In the genomic region with DNA sequence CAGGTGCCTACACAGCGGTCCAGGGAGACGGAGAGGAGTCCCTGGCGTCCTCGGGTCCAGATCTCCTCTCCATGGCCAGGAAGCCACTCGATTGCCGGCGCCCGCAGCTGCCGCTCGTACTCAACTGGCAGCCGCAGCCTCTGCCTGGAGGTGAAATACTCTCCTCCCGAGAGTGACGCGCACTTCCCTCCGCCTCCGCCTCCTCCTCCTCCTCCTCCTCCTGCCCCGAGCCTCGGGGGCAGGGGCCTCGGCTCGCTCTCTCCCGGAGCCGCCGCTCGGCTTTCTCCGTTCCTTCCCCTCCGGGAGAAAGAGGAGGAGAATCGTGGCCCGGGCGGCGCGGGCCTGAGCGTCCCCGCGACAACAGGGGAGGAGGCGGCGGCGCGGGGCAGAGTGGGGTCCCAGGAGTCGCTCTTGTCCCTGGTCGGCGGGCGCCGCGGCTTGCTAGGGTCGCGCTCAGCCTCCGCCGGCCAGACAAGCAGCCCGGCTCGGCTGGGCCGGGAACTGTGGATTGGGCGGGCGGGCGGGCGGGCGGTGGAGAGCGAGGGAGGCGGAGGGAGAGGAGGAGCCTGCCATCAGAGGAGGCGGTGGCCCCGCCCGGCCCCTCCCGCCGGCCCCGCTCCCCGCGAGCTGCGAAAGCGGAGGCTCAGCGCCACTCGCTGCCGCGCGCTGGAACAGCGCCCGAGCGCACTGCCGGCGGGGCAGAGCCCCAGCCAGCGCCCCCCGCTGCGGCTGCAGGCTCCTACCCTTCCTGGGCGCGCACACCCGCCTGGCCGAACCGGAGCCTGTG, we compare ENCODE assay signal across 8 cellular contexts. TPM values are rescaled to one million over a fixed set of nuclear protein-coding genes. Genes with fewer than 3 reads are reported as not detected.
A peak's percentile ranks its signal among the peaks of the same experiment; 100 is the strongest.
DNase-seq lines count a peak whose midpoint lies in the region; ATAC-seq and TF ChIP-seq lines count a peak whose summit lies in the region.

A gene with protein sequence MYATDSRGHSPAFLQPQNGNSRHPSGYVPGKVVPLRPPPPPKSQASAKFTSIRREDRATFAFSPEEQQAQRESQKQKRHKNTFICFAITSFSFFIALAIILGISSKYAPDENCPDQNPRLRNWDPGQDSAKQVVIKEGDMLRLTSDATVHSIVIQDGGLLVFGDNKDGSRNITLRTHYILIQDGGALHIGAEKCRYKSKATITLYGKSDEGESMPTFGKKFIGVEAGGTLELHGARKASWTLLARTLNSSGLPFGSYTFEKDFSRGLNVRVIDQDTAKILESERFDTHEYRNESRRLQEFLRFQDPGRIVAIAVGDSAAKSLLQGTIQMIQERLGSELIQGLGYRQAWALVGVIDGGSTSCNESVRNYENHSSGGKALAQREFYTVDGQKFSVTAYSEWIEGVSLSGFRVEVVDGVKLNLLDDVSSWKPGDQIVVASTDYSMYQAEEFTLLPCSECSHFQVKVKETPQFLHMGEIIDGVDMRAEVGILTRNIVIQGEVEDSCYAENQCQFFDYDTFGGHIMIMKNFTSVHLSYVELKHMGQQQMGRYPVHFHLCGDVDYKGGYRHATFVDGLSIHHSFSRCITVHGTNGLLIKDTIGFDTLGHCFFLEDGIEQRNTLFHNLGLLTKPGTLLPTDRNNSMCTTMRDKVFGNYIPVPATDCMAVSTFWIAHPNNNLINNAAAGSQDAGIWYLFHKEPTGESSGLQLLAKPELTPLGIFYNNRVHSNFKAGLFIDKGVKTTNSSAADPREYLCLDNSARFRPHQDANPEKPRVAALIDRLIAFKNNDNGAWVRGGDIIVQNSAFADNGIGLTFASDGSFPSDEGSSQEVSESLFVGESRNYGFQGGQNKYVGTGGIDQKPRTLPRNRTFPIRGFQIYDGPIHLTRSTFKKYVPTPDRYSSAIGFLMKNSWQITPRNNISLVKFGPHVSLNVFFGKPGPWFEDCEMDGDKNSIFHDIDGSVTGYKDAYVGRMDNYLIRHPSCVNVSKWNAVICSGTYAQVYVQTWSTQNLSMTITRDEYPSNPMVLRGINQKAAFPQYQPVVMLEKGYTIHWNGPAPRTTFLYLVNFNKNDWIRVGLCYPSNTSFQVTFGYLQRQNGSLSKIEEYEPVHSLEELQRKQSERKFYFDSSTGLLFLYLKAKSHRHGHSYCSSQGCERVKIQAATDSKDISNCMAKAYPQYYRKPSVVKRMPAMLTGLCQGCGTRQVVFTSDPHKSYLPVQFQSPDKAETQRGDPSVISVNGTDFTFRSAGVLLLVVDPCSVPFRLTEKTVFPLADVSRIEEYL (N-terminal part only) (minus strand): TSS at position 126 of the 787 bp plus-strand sequence. CDS start 18,140 bp downstream, outside the sequence.

- peak within 1 kb of the TSS; percentile 94 to 98 (median 96) for H3K27ac ChIP-seq in esophagus muscularis mucosa (replicated peaks in 1 of 4)

- H3K27ac Mint-ChIP-seq in activated T-cell treated with anti-CD3 and anti-CD28 coated beads, Interleukin-2, amount 50 U/mL, for 72 hours = peak within 1 kb of the TSS; percentile 97

- no peaks in the 10 kb centered on the region for H3K9me3 Mint-ChIP-seq in activated T-cell treated with anti-CD3 and anti-CD28 coated beads, Interleukin-2, amount 50 U/mL, for 72 hours

- H3K36me3 Mint-ChIP-seq in activated T-cell treated with anti-CD3 and anti-CD28 coated beads, Interleukin-2, amount 50 U/mL, for 72 hours (ENCODE audit: insufficient read depth in 2 of 2) = peaks cover 7 to 11% of the 10 kb centered on the region in 2 donors

- no peaks in the 10 kb centered on the region for H3K36me3 ChIP-seq in esophagus muscularis mucosa

- TF ChIP-seq CTCF in esophagus muscularis mucosa (IDR thresholded peaks at IDR 0.05) = peak; percentile 37 to 56 (median 51)

- peaks cover 41% of the 10 kb centered on the region for H3K4me1 Mint-ChIP-seq in activated T-cell treated with anti-CD3 and anti-CD28 coated beads, Interleukin-2, amount 50 U/mL, for 72 hours (ENCODE audit: low read depth)

- no peak for TF ChIP-seq EP300 in esophagus muscularis mucosa (IDR thresholded peaks at IDR 0.05)

- peaks cover 19 to 52% (median 51%) of the 10 kb centered on the region in 4 donors for H3K4me1 ChIP-seq in esophagus muscularis mucosa

- peak within 1 kb of the TSS; percentile 66 to 83 (median 76) for H3K4me3 ChIP-seq in esophagus muscularis mucosa

- no peaks in the 10 kb centered on the region for H3K9me3 ChIP-seq in esophagus muscularis mucosa

- intact Hi-C loops in esophagus muscularis mucosa (cut with DNase I) = loop anchor here (5.0 to 10.0 kb wide), 3 partner anchors 46 to 161 kb away; no protein-coding TSS in a partner anchor

- DNase-seq in DMS53 (lab: John Stamatoyannopoulos, UW) = peak; percentile 93
- peak; percentile 70 for DNase-seq in HuH-7.5 (ENCODE audit: low spot score)
- DNase-seq in activated T-cell treated with anti-CD3 and anti-CD28 coated beads, Interleukin-2, amount 50 U/mL, for 72 hours = peak; percentile 92 to 93
- DNase-seq in esophagus muscularis mucosa (ENCODE audit: extremely low spot score) = peak; percentile 96
- DNase-seq in myocyte (ENCODE audit: low read depth) = peak; percentile 93
- DNase-seq in stimulated activated CD8-positive, alpha-beta memory T cell treated with anti-CD3 and anti-CD28 coated beads, Interleukin-7, amount 100 ng/mL, for 48 hours (ENCODE audit: extremely low read depth in 1 of 2, low read depth in 1 of 2) = peak; percentile 80 to 85

- no peaks in the 10 kb centered on the region for H3K27me3 ChIP-seq in esophagus muscularis mucosa

- H3K27me3 Mint-ChIP-seq in activated T-cell treated with anti-CD3 and anti-CD28 coated beads, Interleukin-2, amount 50 U/mL, for 72 hours (ENCODE audit: low read depth) = no peaks in the 10 kb centered on the region

- ATAC-seq in GM21526 (IDR thresholded peaks at IDR 0.05; ENCODE audit: low FRiP score, unreplicated experiment) = peak; percentile 83
- peak; percentile 80 to 81 for ATAC-seq in activated T-cell treated with anti-CD3 and anti-CD28 coated beads, Interleukin-2, amount 50 U/mL, for 72 hours (replicated peaks in 1 of 2)

- 0% methylated on average over 11 of the region's 86 CpGs for WGBS in esophagus muscularis mucosa

- peak within 1 kb of the TSS; percentile 95 to 97 for H3K4me3 Mint-ChIP-seq in activated T-cell treated with anti-CD3 and anti-CD28 coated beads, Interleukin-2, amount 50 U/mL, for 72 hours

- peak; percentile 44 for TF ChIP-seq POLR2A in esophagus muscularis mucosa (IDR thresholded peaks at IDR 0.05; ENCODE audit: low read depth)

TF ChIP-seq in PFSK-1, 5 proteins besides CTCF, POLR2A, EP300 and RAD21:
- TF ChIP-seq SIN3A (IDR thresholded peaks at IDR 0.05; ENCODE audit: borderline replicate concordance, insufficient read depth, low read length) (peak; percentile 40; the same call in 1 of the 2 replicates), TAF1 (IDR thresholded peaks at IDR 0.05; ENCODE audit: borderline replicate concordance, insufficient read depth, low read length) (peak; percentile 91), FOXP2 (optimal IDR thresholded peaks at IDR 0.05; ENCODE audit: borderline replicate concordance, extremely low read depth, extremely low read length, insufficient read depth) (no peak), REST (IDR thresholded peaks at IDR 0.05; ENCODE audit: insufficient read depth in 1 of 2, low read depth in 2 of 2, low read length in 2 of 2) (0 out of 4 replicates have a peak, but pooled peaks of 1 of the 2 experiments have one; percentile 10), POLR2AphosphoS5 (IDR thresholded peaks at IDR 0.05; ENCODE audit: low read depth, low read length) (peak; percentile 66)

RNA-seq across cellular contexts. Expression of the gene that starts here (rescaled TPM):
- polyA plus RNA-seq in PFSK-1 (2012; ENCODE audit: insufficient read length, low read depth) = 7.3 TPM
- total RNA-seq in activated T-cell treated with anti-CD3 and anti-CD28 coated beads, Interleukin-2, amount 50 U/mL, for 72 hours = 10 to 100 TPM; 46.7 to 62.2 TPM
- total RNA-seq in esophagus muscularis mucosa (100 to 1,000 TPM in 1 of 4 donors, 10 to 100 TPM in 3; 18.5 to 144 (median 26.8) TPM), myocyte (17.1 and 30.5 TPM in 2 replicates)
- polyA plus RNA-seq in myocyte (2012) = 31.7 TPM

Comparison
In these comparisons a context has a peak if more than half of its experiments do, and no peak if none do; other contexts are left out.
1. Peak in every context shown above with its lines: DNase-seq, ATAC-seq, H3K4me3 ChIP-seq and H3K27ac ChIP-seq.